8 cellular contexts compared by ENCODE assay signal in the genomic region with DNA sequence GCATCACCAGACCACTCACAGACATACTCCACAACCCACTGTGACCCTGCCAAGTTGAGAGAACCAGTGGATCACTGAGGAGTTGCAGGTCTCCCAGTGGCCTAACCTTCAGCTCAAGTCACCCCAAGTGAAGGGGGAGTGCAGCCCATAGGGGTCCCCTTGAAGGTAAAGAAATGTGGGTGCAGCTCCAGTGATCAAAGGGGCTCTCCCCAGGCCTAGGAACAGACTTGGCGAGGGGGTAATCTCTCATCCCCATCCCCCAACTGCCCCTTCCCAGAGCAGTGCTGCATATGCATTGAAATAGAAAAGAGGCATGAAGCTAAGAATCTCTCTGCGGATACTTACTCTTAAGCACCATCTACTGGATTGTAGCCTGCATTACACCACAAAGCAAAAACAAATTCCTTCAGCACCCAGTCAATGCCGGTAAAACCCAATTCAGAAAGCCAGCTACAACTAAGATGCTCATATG. TPM values are rescaled to one million over a fixed set of nuclear protein-coding genes. Genes with fewer than 3 reads are reported as not detected.
DNase-seq lines count a peak whose midpoint lies in the region; ATAC-seq, FAIRE-seq and TF ChIP-seq lines count a peak whose summit lies in the region.

No MANE protein-coding gene starts in this region.

- H3K4me3 Mint-ChIP-seq in activated B cell treated with CpG ODN at 0.5 μM for 24 hours = no peak overlapping the region

- H3K79me2 ChIP-seq in KMS-11 (ENCODE audit: insufficient read depth, low read depth) (no peaks in the 10 kb centered on the region), keratinocyte (ENCODE audit: control insufficient read depth, insufficient read depth, low read length) (no peaks in the 10 kb centered on the region)

- H2AFZ ChIP-seq in KMS-11 (ENCODE audit: low read depth) (no peak overlapping the region), keratinocyte (ENCODE audit: control insufficient read depth, low read length) (no peak overlapping the region)

- ATAC-seq in GM18520 (IDR thresholded peaks at IDR 0.05; ENCODE audit: unreplicated experiment) (peak; percentile 50), activated B cell treated with CpG ODN at 0.5 μM for 24 hours (ENCODE audit: low read depth) (peak; percentile 45), HG03460 (IDR thresholded peaks at IDR 0.05; ENCODE audit: unreplicated experiment) (no peak)

- no peaks in the 10 kb centered on the region for H3K27me3 Mint-ChIP-seq in activated B cell treated with CpG ODN at 0.5 μM for 24 hours

- intact Hi-C loops in activated B cell treated with CpG ODN at 0.5 μM for 24 hours (cut with micrococcal nuclease) = loop anchor here (1.0 to 5.0 kb wide), 2 partner anchors 175 to 1568 kb away; no protein-coding TSS in a partner anchor

- H3K9me3 ChIP-seq in keratinocyte (ENCODE audit: control insufficient read depth, low read depth, low read length) = no peaks in the 10 kb centered on the region

- FAIRE-seq in keratinocyte (lab: Jason Lieb, UNC) = peak; percentile 17

- H3K9me1 ChIP-seq in keratinocyte (ENCODE audit: control insufficient read depth, extremely low read depth, insufficient read depth, low read length) = no peaks in the 10 kb centered on the region

- no peak overlapping the region for H3K27ac Mint-ChIP-seq in activated B cell treated with CpG ODN at 0.5 μM for 24 hours

- no peak overlapping the region for H3K4me2 ChIP-seq in KMS-11
- H3K4me2 ChIP-seq in keratinocyte (ENCODE audit: control insufficient read depth, extremely low read depth, insufficient read depth, low read depth, low read length) = no peak overlapping the region

- H3K36me3 Mint-ChIP-seq in activated B cell treated with CpG ODN at 0.5 μM for 24 hours (ENCODE audit: low read depth) = no peaks in the 10 kb centered on the region

- H4K20me1 ChIP-seq in KMS-11 (ENCODE audit: insufficient read depth) (no peaks in the 10 kb centered on the region), keratinocyte (ENCODE audit: control insufficient read depth, extremely low read depth, insufficient read depth, low read length) (no peaks in the 10 kb centered on the region)

- no peaks in the 10 kb centered on the region for H3K27me3 ChIP-seq in KMS-11 (ENCODE audit: insufficient read depth, low read depth)
- H3K27me3 ChIP-seq in keratinocyte (ENCODE audit: control insufficient read depth, extremely low read depth, insufficient read depth, low read length) = no peaks in the 10 kb centered on the region

- DNase-seq in CD1c-positive myeloid dendritic cell (ENCODE audit: extremely low spot score) = peak; percentile 1
- no peak for DNase-seq in activated B cell treated with CpG ODN at 0.5 μM for 24 hours
- no peak for DNase-seq in keratinocyte (ENCODE audit: low read depth, low spot score)
- no peak for DNase-seq in stimulated activated CD4-positive, alpha-beta T cell treated with anti-CD3 and anti-CD28 coated beads, Interleukin-15, amount 100 ng/mL, for 24 hours
- DNase-seq in NK-92 (lab: John Stamatoyannopoulos, UW; ENCODE audit: unreplicated experiment) = no peak

- TF ChIP-seq CTCF in KMS-11 (conservative IDR thresholded peaks at IDR 0.05; ENCODE audit: low read depth, low read length) (peak; percentile 57), activated B cell treated with CpG ODN at 0.5 μM for 24 hours (IDR thresholded peaks at IDR 0.05) (no peak), keratinocyte (optimal IDR thresholded peaks at IDR 0.05 in 1 of 3, IDR thresholded peaks at IDR 0.05 in 1 of 3, conservative IDR thresholded peaks at IDR 0.05 in 1 of 3; ENCODE audit: extremely low read depth in 1 of 3, insufficient read depth in 2 of 3, low read length in 3 of 3) (peak; percentile 44 to 66 (median 53))

- no peak overlapping the region for H3K27ac ChIP-seq in KMS-11
- H3K27ac ChIP-seq in keratinocyte (ENCODE audit: control insufficient read depth, insufficient read depth, low read length) = no peak overlapping the region

- H3K4me3 ChIP-seq in KMS-11 (IDR thresholded peaks at IDR 0.05; ENCODE audit: insufficient read depth, low read depth, low read length) = no peak overlapping the region
- H3K4me3 ChIP-seq in keratinocyte (ENCODE audit: control insufficient read depth in 2 of 3, extremely low read depth in 1 of 3, insufficient read depth in 2 of 3, low read depth in 1 of 3, low read length in 3 of 3) = no peak overlapping the region

- dilution Hi-C loops in keratinocyte (cut with MboI; ENCODE audit: extremely low pct_ligation_motif_present, low sequenced_read_pairs) = no loop called here

- CTCF ChIA-PET in activated B cell treated with CpG ODN at 0.5 μM for 24 hours (lab: Charles Lee) = interaction anchor here (0.9 to 2.6 kb wide), 4 partner anchors 10 to 175 kb away, joined by 3 to 46 read pairs (median 4); a partner anchor contains a TSS

- H3K9me3 Mint-ChIP-seq in activated B cell treated with CpG ODN at 0.5 μM for 24 hours = no peaks in the 10 kb centered on the region

- no peaks in the 10 kb centered on the region for H3K4me1 Mint-ChIP-seq in activated B cell treated with CpG ODN at 0.5 μM for 24 hours

- H3K4me1 ChIP-seq in KMS-11 (ENCODE audit: low read depth, poor library complexity, severe bottlenecking) (no peaks in the 10 kb centered on the region), keratinocyte (ENCODE audit: control insufficient read depth, extremely low read depth, insufficient read depth, low read length) (no peaks in the 10 kb centered on the region)

- POLR2A ChIA-PET in activated B cell treated with CpG ODN at 0.5 μM for 24 hours (lab: Charles Lee) = no interaction called here

- H3K9ac ChIP-seq in KMS-11 (no peak overlapping the region), keratinocyte (ENCODE audit: control insufficient read depth, extremely low read depth, insufficient read depth, low read length) (no peak overlapping the region)

- H3K36me3 ChIP-seq in KMS-11 (ENCODE audit: insufficient read depth) (no peaks in the 10 kb centered on the region), keratinocyte (ENCODE audit: control insufficient read depth in 2 of 2, extremely low read depth in 1 of 2, insufficient read depth in 2 of 2, low read length in 2 of 2) (no peaks in the 10 kb centered on the region)

RNA-seq across cellular contexts. Expression of a gene that starts 27.0 kb away (rescaled TPM):
- 3.1 and 3.3 TPM in 2 replicates for total RNA-seq in activated B cell treated with CpG ODN at 0.5 μM for 24 hours
- 0.45 to 1.7 TPM (median 0.77 TPM) in 3 replicates for polyA plus RNA-seq in keratinocyte
- 0.10 TPM for polyA plus RNA-seq in keratinocyte (2011; ENCODE audit: low read depth)
- polyA plus RNA-seq in keratinocyte (2011; cell fraction: cytosol; rRNA removed) = 1.00 and 1.2 TPM in 2 replicates
- 4.1 and 4.2 TPM in 2 replicates for polyA plus RNA-seq in keratinocyte (2011; cell fraction: nucleus; rRNA removed)
- 1.0 and 4.9 TPM in 2 replicates for polyA plus RNA-seq in keratinocyte (2012; ENCODE audit: low replicate concordance)
- polyA minus RNA-seq in keratinocyte = 0.59 to 2.2 TPM (median 1.1 TPM) in 3 replicates
- 0.96 TPM for polyA minus RNA-seq in keratinocyte (2011; cell fraction: cytosol; rRNA and poly(A)+ RNA removed)
- polyA minus RNA-seq in keratinocyte (2011; cell fraction: nucleus; rRNA and poly(A)+ RNA removed) = 2.0 and 2.3 TPM in 2 replicates
